ENCODE assay signal across 1 cellular context in the genomic region with DNA sequence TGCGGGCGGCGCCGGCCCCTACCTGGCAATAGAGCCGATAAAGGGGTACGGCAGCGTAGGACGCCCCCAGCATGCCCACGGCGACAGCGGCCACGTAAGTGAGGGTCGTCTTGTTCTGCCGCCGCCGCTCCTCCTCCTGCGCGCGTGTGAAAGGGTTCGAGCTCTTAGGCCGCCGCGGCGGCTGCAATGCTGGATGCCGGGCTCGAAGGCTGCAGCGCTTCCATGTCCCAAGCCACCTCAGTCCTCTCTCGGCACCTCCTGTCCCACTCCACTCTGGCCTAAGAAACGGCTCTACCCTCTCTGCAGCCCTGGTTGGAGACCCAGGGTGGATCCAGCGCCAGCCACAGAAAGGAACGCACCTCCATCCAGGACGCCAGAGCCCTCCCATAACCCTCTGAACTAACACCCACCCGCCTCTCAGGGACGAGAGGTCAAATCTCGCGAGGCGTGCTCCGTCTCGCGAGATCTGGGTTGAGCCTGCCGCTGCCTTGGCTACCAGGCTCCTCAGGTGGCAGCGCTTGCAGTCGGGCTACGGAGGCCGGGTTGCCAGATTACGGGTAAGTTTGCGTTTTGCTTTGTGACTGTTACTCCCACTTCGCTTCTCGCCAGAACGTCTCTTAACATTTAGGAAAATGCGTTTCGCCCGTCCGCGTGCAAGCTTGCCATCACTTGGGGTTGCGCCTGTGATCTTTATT.
TF ChIP-seq lines count a peak whose summit lies in the region.

A gene with protein sequence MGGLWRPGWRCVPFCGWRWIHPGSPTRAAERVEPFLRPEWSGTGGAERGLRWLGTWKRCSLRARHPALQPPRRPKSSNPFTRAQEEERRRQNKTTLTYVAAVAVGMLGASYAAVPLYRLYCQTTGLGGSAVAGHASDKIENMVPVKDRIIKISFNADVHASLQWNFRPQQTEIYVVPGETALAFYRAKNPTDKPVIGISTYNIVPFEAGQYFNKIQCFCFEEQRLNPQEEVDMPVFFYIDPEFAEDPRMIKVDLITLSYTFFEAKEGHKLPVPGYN (minus strand): TSS at position 396 of the 695 bp plus-strand sequence. CDS start 8 bp downstream, at position 388.
A gene with protein sequence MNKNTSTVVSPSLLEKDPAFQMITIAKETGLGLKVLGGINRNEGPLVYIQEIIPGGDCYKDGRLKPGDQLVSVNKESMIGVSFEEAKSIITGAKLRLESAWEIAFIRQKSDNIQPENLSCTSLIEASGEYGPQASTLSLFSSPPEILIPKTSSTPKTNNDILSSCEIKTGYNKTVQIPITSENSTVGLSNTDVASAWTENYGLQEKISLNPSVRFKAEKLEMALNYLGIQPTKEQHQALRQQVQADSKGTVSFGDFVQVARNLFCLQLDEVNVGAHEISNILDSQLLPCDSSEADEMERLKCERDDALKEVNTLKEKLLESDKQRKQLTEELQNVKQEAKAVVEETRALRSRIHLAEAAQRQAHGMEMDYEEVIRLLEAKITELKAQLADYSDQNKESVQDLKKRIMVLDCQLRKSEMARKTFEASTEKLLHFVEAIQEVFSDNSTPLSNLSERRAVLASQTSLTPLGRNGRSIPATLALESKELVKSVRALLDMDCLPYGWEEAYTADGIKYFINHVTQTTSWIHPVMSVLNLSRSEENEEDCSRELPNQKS (plus strand): TSS at position 507 of the 695 bp plus-strand sequence. CDS start 17,455 bp downstream, outside the sequence.

TF ChIP-seq in HepG2, 621 proteins besides CTCF, POLR2A, EP300 and RAD21 (continued from another document and continues in another):
- TF ChIP-seq PPARG (CRISPR knock-in tag; conservative IDR thresholded peaks at IDR 0.05) (peak; percentile 25; the same call in 1 of the 2 replicates), FOXA1 (IDR thresholded peaks at IDR 0.05) (no peak), FOXA1 (CRISPR knock-in tag; IDR thresholded peaks at IDR 0.05) (no peak), ZNF703 (CRISPR knock-in tag; IDR thresholded peaks at IDR 0.05; ENCODE audit: borderline replicate concordance) (peak; percentile 4; the same call in 1 of the 2 replicates), EED (CRISPR knock-in tag; IDR thresholded peaks at IDR 0.05) (no peak; the same call in 1 of the 2 replicates), ZFP62 (CRISPR knock-in tag; IDR thresholded peaks at IDR 0.05) (no peak), ZNF576 (CRISPR knock-in tag; IDR thresholded peaks at IDR 0.05) (0 out of 2 replicates have a peak, but pooled peaks have one; percentile 59), HOXA3 (CRISPR knock-in tag; IDR thresholded peaks at IDR 0.05) (peak; percentile 75; the same call in 1 of the 2 replicates), ATF7-NPFF (CRISPR knock-in tag; IDR thresholded peaks at IDR 0.05; ENCODE audit: low read depth) (peak; percentile 63), HCFC1 (IDR thresholded peaks at IDR 0.05; ENCODE audit: low read depth, low read length) (peak; percentile 61), ZNF660 (CRISPR knock-in tag; IDR thresholded peaks at IDR 0.05; ENCODE audit: borderline replicate concordance, low read depth) (no peak), ZNF580 (CRISPR knock-in tag; IDR thresholded peaks at IDR 0.05; ENCODE audit: borderline replicate concordance, low read depth) (peak; percentile 72; the same call in 1 of the 2 replicates), ZNF841 (CRISPR knock-in tag; IDR thresholded peaks at IDR 0.05; ENCODE audit: borderline replicate concordance) (no peak), GPN1 (CRISPR knock-in tag; IDR thresholded peaks at IDR 0.05; ENCODE audit: borderline replicate concordance) (no peak), JARID2 (CRISPR knock-in tag; IDR thresholded peaks at IDR 0.05; ENCODE audit: insufficient replicate concordance) (no peak), SPEN (CRISPR knock-in tag; IDR thresholded peaks at IDR 0.05; ENCODE audit: low read depth) (peak; percentile 92), RERE (CRISPR knock-in tag; IDR thresholded peaks at IDR 0.05; ENCODE audit: low read depth) (no peak), ZNF326 (CRISPR knock-in tag; IDR thresholded peaks at IDR 0.05; ENCODE audit: borderline replicate concordance) (no peak), TGIF2 (CRISPR knock-in tag; IDR thresholded peaks at IDR 0.05) (peak; percentile 49), RORA (CRISPR knock-in tag; IDR thresholded peaks at IDR 0.05) (no peak), CBX5 (CRISPR knock-in tag; IDR thresholded peaks at IDR 0.05; ENCODE audit: borderline replicate concordance) (no peak)
- TF ChIP-seq, protein P1, sequence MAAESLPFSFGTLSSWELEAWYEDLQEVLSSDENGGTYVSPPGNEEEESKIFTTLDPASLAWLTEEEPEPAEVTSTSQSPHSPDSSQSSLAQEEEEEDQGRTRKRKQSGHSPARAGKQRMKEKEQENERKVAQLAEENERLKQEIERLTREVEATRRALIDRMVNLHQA (CRISPR knock-in tag; IDR thresholded peaks at IDR 0.05): no peak
- TF ChIP-seq, protein P2, sequence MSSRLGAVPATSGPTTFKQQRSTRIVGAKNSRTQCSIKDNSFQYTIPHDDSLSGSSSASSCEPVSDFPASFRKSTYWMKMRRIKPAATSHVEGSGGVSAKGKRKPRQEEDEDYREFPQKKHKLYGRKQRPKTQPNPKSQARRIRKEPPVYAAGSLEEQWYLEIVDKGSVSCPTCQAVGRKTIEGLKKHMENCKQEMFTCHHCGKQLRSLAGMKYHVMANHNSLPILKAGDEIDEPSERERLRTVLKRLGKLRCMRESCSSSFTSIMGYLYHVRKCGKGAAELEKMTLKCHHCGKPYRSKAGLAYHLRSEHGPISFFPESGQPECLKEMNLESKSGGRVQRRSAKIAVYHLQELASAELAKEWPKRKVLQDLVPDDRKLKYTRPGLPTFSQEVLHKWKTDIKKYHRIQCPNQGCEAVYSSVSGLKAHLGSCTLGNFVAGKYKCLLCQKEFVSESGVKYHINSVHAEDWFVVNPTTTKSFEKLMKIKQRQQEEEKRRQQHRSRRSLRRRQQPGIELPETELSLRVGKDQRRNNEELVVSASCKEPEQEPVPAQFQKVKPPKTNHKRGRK (CRISPR knock-in tag; IDR thresholded peaks at IDR 0.05): peak; percentile 67; the same call in 1 of the 2 replicates
- TF ChIP-seq, protein P3, sequence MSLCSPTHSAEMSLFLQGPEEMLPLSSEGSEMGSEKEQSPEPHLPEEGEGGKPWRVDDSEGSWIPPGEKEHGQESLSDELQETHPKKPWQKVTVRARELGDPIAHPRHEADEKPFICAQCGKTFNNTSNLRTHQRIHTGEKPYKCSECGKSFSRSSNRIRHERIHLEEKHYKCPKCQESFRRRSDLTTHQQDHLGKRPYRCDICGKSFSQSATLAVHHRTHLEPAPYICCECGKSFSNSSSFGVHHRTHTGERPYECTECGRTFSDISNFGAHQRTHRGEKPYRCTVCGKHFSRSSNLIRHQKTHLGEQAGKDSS (CRISPR knock-in tag; IDR thresholded peaks at IDR 0.05; ENCODE audit: borderline replicate concordance, low read depth): 0 out of 2 replicates have a peak, but pooled peaks have one; percentile 47
- TF ChIP-seq, protein P4, sequence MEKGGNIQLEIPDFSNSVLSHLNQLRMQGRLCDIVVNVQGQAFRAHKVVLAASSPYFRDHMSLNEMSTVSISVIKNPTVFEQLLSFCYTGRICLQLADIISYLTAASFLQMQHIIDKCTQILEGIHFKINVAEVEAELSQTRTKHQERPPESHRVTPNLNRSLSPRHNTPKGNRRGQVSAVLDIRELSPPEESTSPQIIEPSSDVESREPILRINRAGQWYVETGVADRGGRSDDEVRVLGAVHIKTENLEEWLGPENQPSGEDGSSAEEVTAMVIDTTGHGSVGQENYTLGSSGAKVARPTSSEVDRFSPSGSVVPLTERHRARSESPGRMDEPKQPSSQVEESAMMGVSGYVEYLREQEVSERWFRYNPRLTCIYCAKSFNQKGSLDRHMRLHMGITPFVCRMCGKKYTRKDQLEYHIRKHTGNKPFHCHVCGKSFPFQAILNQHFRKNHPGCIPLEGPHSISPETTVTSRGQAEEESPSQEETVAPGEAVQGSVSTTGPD (CRISPR knock-in tag; IDR thresholded peaks at IDR 0.05): no peak
- TF ChIP-seq, protein P5, sequence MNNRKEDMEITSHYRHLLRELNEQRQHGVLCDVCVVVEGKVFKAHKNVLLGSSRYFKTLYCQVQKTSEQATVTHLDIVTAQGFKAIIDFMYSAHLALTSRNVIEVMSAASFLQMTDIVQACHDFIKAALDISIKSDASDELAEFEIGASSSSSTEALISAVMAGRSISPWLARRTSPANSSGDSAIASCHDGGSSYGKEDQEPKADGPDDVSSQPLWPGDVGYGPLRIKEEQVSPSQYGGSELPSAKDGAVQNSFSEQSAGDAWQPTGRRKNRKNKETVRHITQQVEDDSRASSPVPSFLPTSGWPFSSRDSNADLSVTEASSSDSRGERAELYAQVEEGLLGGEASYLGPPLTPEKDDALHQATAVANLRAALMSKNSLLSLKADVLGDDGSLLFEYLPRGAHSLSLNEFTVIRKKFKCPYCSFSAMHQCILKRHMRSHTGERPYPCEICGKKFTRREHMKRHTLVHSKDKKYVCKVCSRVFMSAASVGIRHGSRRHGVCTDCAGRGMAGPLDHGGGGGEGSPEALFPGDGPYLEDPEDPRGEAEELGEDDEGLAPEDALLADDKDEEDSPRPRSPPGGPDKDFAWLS (CRISPR knock-in tag; IDR thresholded peaks at IDR 0.05; ENCODE audit: borderline replicate concordance): no peak
